9 cellular contexts compared by ENCODE assay signal in the genomic region with DNA sequence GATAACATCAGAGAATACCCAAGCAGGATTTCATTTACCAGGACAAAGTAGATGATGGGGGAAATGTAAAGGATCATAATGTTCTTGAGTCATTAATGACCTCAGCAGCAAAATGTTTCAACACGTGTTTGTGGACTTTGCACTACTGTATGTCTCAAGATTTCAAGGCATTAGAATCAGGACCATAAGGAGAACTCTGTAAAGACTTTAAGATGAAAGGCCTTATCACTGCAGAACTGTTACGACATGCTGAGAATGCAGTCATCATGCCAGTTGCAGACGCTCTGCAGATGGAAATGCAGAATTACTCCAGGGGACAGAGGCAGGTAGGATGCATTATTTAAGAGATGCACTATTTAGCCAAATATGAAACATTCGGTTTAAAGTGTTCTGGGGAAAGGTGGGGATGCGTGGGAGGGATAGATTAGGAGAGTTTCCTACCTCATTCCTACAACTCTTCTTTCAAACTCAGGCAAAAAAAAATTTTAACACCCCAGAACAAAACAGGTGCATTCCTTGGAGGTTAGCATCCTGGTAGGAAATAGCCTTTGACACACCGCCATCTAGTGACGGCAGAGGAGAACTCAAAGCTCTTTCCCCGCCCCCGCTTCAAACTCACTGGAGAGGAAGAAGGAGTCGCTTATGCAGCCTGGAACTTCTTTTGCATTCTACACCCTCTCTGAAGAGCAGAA. TPM values are rescaled to one million over a fixed set of nuclear protein-coding genes. Genes with fewer than 3 reads are reported as not detected.
DNase-seq lines count a peak whose midpoint lies in the region; ATAC-seq, FAIRE-seq and TF ChIP-seq lines count a peak whose summit lies in the region.
"Had no signal": no experiment of that assay in that cellular context is flagged by ENCODE, and none has a peak within 500 bp of the region (broad histone marks: within the 10 kb centered on the region; RNA-seq: fewer than 3 reads in every experiment).

No MANE protein-coding gene starts in this region.

- POLR2A ChIA-PET in activated B cell treated with CpG ODN at 0.5 μM for 24 hours (lab: Charles Lee), result no interaction called here

- H3K27me3 ChIP-seq in CD4-positive, CD25-positive, alpha-beta regulatory T cell (ENCODE audit: control insufficient read depth, insufficient read depth, low read length), result peaks cover 6% of the 10 kb centered on the region
- peaks cover 4% of the 10 kb centered on the region for H3K27me3 ChIP-seq in GM23248 (replicated peaks; ENCODE audit: insufficient read depth)
- H3K27me3 ChIP-seq in bronchial epithelial cell (ENCODE audit: control insufficient read depth, insufficient read depth, low read length), result no peaks in the 10 kb centered on the region
- peaks cover 2% of the 10 kb centered on the region for H3K27me3 ChIP-seq in kidney epithelial cell (ENCODE audit: control insufficient read depth, insufficient read depth, low read length)

- H3K36me3 Mint-ChIP-seq in CD4-positive, CD25-positive, alpha-beta regulatory T cell, result no peaks in the 10 kb centered on the region
- no peaks in the 10 kb centered on the region for H3K36me3 Mint-ChIP-seq in activated B cell treated with CpG ODN at 0.5 μM for 24 hours (ENCODE audit: low read depth)

- no peaks in the 10 kb centered on the region for H3K36me3 ChIP-seq in CD4-positive, CD25-positive, alpha-beta regulatory T cell (ENCODE audit: control insufficient read depth, insufficient read depth, low read length)
- no peaks in the 10 kb centered on the region for H3K36me3 ChIP-seq in GM23248 (ENCODE audit: low read depth)
- H3K36me3 ChIP-seq in bronchial epithelial cell (ENCODE audit: control insufficient read depth, insufficient read depth, low read length), result no peaks in the 10 kb centered on the region
- no peaks in the 10 kb centered on the region for H3K36me3 ChIP-seq in kidney epithelial cell (ENCODE audit: control insufficient read depth, insufficient read depth, low read length)

- no peak overlapping the region for H3K4me3 Mint-ChIP-seq in CD4-positive, CD25-positive, alpha-beta regulatory T cell
- H3K4me3 Mint-ChIP-seq in activated B cell treated with CpG ODN at 0.5 μM for 24 hours, result no peak overlapping the region

- WGBS in GM23248 (ENCODE audit: low coverage in 1 of 2, low lambda C conversion rate in 2 of 2, missing lambda C conversion rate in 2 of 2), 2 experiments, result 0 to 4% methylated on average over 10 of the region's 10 CpGs

- intact Hi-C loops in activated B cell treated with CpG ODN at 0.5 μM for 24 hours (cut with micrococcal nuclease), result loop anchor here (1.0 to 5.0 kb wide), 7 partner anchors 84 to 1236 kb away; partner anchors contain the start of gene ABHD5
- intact Hi-C loops in posterior vena cava (cut with DNase I), result loop anchor here (5.0 kb wide), 2 partner anchors 651 to 656 kb away; no protein-coding TSS in a partner anchor

- DNase-seq in CD4-positive, CD25-positive, alpha-beta regulatory T cell, result peak; percentile 39 to 76 (median 51)
- DNase-seq in GM23248, result peak; percentile 84
- DNase-seq in NCI-H2107 (lab: John Stamatoyannopoulos, UW), result peak; percentile 36
- DNase-seq in activated B cell treated with CpG ODN at 0.5 μM for 24 hours, result peak; percentile 29
- DNase-seq in bronchial epithelial cell (ENCODE audit: low read depth), result peak; percentile 69
- peak; percentile 28 for DNase-seq in kidney epithelial cell (ENCODE audit: low read depth)
- DNase-seq in stimulated activated CD4-positive, alpha-beta T cell treated with anti-CD3 and anti-CD28 coated beads, Interleukin-2, amount 100 ng/mL, for 24 hours, result peak; percentile 67 to 74
- no peak for DNase-seq in posterior vena cava (ENCODE audit: low spot score)

- no peaks in the 10 kb centered on the region for H3F3A ChIP-seq in GM23248 (ENCODE audit: insufficient read depth)

- CTCF ChIA-PET in activated B cell treated with CpG ODN at 0.5 μM for 24 hours (lab: Charles Lee), result interaction anchor here (0.7 to 3.5 kb wide), 15 partner anchors 9 to 1236 kb away, joined by 3 to 27 read pairs (median 5); no protein-coding TSS in a partner anchor

- H3K4me1 Mint-ChIP-seq in CD4-positive, CD25-positive, alpha-beta regulatory T cell, result peaks cover 0 to 3% (median under 1%) of the 10 kb centered on the region in 4 donors
- no peaks in the 10 kb centered on the region for H3K4me1 Mint-ChIP-seq in activated B cell treated with CpG ODN at 0.5 μM for 24 hours

- in situ Hi-C loops in GM23248 (cut with MboI), result loop anchor here (25.0 kb wide), 1 partner anchor 661 kb away; no protein-coding TSS in a partner anchor

- TF ChIP-seq CTCF in activated B cell treated with CpG ODN at 0.5 μM for 24 hours (IDR thresholded peaks at IDR 0.05), result peak; percentile 67
- peak; percentile 82 for TF ChIP-seq CTCF in bronchial epithelial cell (IDR thresholded peaks at IDR 0.05; ENCODE audit: insufficient read depth, low read length, severe bottlenecking)
- peak; percentile 86 for TF ChIP-seq CTCF in kidney epithelial cell (IDR thresholded peaks at IDR 0.05; ENCODE audit: insufficient read depth, low read length, poor library complexity, severe bottlenecking)

- no peak overlapping the region for H3K27ac Mint-ChIP-seq in CD4-positive, CD25-positive, alpha-beta regulatory T cell
- H3K27ac Mint-ChIP-seq in activated B cell treated with CpG ODN at 0.5 μM for 24 hours, result no peak overlapping the region

- H2AFZ ChIP-seq in GM23248, result peak overlapping the region; percentile 28; the same call in 1 of the 2 replicates

- no peaks in the 10 kb centered on the region for H3K9me2 ChIP-seq in GM23248 (ENCODE audit: insufficient read depth)

- peaks cover 3% of the 10 kb centered on the region for H3K4me1 ChIP-seq in CD4-positive, CD25-positive, alpha-beta regulatory T cell (ENCODE audit: control insufficient read depth, insufficient read depth, low read length, poor library complexity, severe bottlenecking)
- no peaks in the 10 kb centered on the region for H3K4me1 ChIP-seq in GM23248 (ENCODE audit: insufficient read depth)

- no peak overlapping the region for H3K9ac ChIP-seq in GM23248

- H3K9me3 ChIP-seq in CD4-positive, CD25-positive, alpha-beta regulatory T cell (ENCODE audit: control insufficient read depth in 2 of 2, low read length in 2 of 2), result no peaks in the 10 kb centered on the region
- H3K9me3 ChIP-seq in GM23248 (ENCODE audit: low read depth), result no peaks in the 10 kb centered on the region

- no peaks in the 10 kb centered on the region for H3K9me3 Mint-ChIP-seq in CD4-positive, CD25-positive, alpha-beta regulatory T cell
- H3K9me3 Mint-ChIP-seq in activated B cell treated with CpG ODN at 0.5 μM for 24 hours, result no peaks in the 10 kb centered on the region

- peak; percentile 58 to 64 for ATAC-seq in CD4-positive, CD25-positive, alpha-beta regulatory T cell (ENCODE audit: low read depth in 2 of 2)
- peak; percentile 71 for ATAC-seq in activated B cell treated with CpG ODN at 0.5 μM for 24 hours (ENCODE audit: low read depth)

- H4K20me1 ChIP-seq in GM23248 (ENCODE audit: insufficient read depth), result no peaks in the 10 kb centered on the region

- peaks cover 19% of the 10 kb centered on the region for H3K27me3 Mint-ChIP-seq in CD4-positive, CD25-positive, alpha-beta regulatory T cell
- H3K27me3 Mint-ChIP-seq in activated B cell treated with CpG ODN at 0.5 μM for 24 hours, result peaks cover 10% of the 10 kb centered on the region

- FAIRE-seq in bronchial epithelial cell (lab: Jason Lieb, UNC), result no peak

- H3K27ac ChIP-seq in CD4-positive, CD25-positive, alpha-beta regulatory T cell (ENCODE audit: insufficient read depth, low read length, poor library complexity, severe bottlenecking), result no peak overlapping the region
- no peak overlapping the region for H3K27ac ChIP-seq in GM23248
- H3K27ac ChIP-seq: SK-N-MC had no signal

- no peaks in the 10 kb centered on the region for H3K79me2 ChIP-seq in GM23248 (ENCODE audit: insufficient read depth)

- peak overlapping the region; percentile 46 for H3K4me2 ChIP-seq in GM23248 (ENCODE audit: unreplicated experiment)

- H3K4me3 ChIP-seq in CD4-positive, CD25-positive, alpha-beta regulatory T cell (ENCODE audit: low read depth, low read length), result no peak overlapping the region
- H3K4me3 ChIP-seq in GM23248 (no peak overlapping the region), bronchial epithelial cell (ENCODE audit: low read depth, low read length) (no peak overlapping the region), kidney epithelial cell (ENCODE audit: low read depth, low read length) (no peak overlapping the region)
- H3K4me3 ChIP-seq: SK-N-MC had no signal

RNA-seq across cellular contexts. Expression of gene TOPAZ1, which starts 43.3 kb away (rescaled TPM):
- not detected for total RNA-seq in CD4-positive, CD25-positive, alpha-beta regulatory T cell
- polyA plus RNA-seq in CD4-positive, CD25-positive, alpha-beta regulatory T cell, result not detected
- total RNA-seq in GM23248 (2014; rRNA removed; shearing (Covaris generic)), result not detected in 2 replicates
- not detected in 2 replicates for polyA plus RNA-seq in GM23248 (2016; fragmentation: Nextera tagmentation; extraction: Ambion mirVana)
- total RNA-seq in activated B cell treated with CpG ODN at 0.5 μM for 24 hours, result not detected in 2 replicates
- total RNA-seq in bronchial epithelial cell, result not detected in 2 replicates
- total RNA-seq in kidney epithelial cell, result not detected in 2 replicates
- total RNA-seq in posterior vena cava, result not detected
